In the genomic region with DNA sequence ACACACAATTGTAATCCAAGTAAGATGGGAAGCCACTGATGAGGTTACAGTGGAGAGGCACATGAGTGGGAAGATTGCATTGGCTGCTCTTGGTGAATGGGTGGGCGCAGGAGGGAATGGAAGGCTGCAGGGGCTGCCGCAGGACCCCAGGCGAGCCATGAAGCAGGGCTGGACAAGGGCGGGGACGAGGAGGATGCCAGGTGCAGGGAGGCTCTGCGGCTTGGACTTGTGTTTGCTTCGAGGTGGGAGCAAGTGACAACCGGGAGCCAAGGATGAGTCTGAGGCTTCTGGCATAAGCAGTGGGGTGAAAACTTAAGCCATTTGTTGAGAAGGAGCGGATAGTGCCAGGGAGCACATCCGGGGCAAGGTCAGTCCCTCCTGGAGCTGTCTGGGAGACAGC, we compare ENCODE assay signal across 29 cellular contexts.
"Had no signal": no experiment of that assay in that cellular context is flagged by ENCODE, and none has a peak within 500 bp of the region (broad histone marks: within the 10 kb centered on the region; RNA-seq: fewer than 3 reads in every experiment).

No MANE protein-coding gene starts in this region.

- H3K4me1 ChIP-seq: adrenal gland, colonic mucosa had no signal

- H3K27me3 ChIP-seq: adrenal gland, colonic mucosa had no signal

- H3K4me3 ChIP-seq: adrenal gland, colonic mucosa had no signal

- H3K27me3 Mint-ChIP-seq: brain had no signal

- H3K4me1 Mint-ChIP-seq: activated CD4-positive, alpha-beta T cell treated with anti-CD3 and anti-CD28 coated beads for 36 hours; activated CD4-positive, alpha-beta T cell treated with anti-CD3 and anti-CD28 coated beads, Interleukin-2, amount 10 ng/mL, durations not matched to agents 24 days and 14 days; activated CD8-positive, alpha-beta memory T cell treated with anti-CD3 and anti-CD28 coated beads, Interleukin-2, amount 10 ng/mL, durations not matched to agents 7 days and 5 days; activated naive CD4-positive, alpha-beta T cell treated with anti-CD3 and anti-CD28 coated beads, Interleukin-2, amount 50 U/mL, for 24 hours; activated naive CD8-positive, alpha-beta T cell treated with anti-CD3 and anti-CD28 coated beads for 36 hours; central memory CD8-positive, alpha-beta T cell had no signal

- H3K36me3 Mint-ChIP-seq: activated CD4-positive, alpha-beta memory T cell treated with anti-CD3 and anti-CD28 coated beads for 36 hours; activated CD8-positive, alpha-beta memory T cell treated with anti-CD3 and anti-CD28 coated beads, Interleukin-2, amount 10 ng/mL, durations not matched to agents 7 days and 5 days; activated naive CD4-positive, alpha-beta T cell treated with anti-CD3 and anti-CD28 coated beads, Interleukin-2, amount 50 U/mL, for 24 hours; activated naive CD8-positive, alpha-beta T cell treated with anti-CD3 and anti-CD28 coated beads for 36 hours; brain had no signal

- H3K36me3 ChIP-seq: adrenal gland, colonic mucosa had no signal

- H3K4me3 Mint-ChIP-seq: activated CD4-positive, alpha-beta memory T cell treated with anti-CD3 and anti-CD28 coated beads for 36 hours; activated CD4-positive, alpha-beta T cell treated with anti-CD3 and anti-CD28 coated beads for 36 hours; activated CD4-positive, alpha-beta T cell treated with anti-CD3 and anti-CD28 coated beads, Interleukin-2, amount 10 ng/mL, durations not matched to agents 24 days and 14 days; activated CD8-positive, alpha-beta memory T cell treated with anti-CD3 and anti-CD28 coated beads, Interleukin-2, amount 10 ng/mL, durations not matched to agents 7 days and 5 days; activated CD8-positive, alpha-beta T cell treated with anti-CD3 and anti-CD28 coated beads, Interleukin-2, amount 10 ng/mL, durations not matched to agents 7 days and 5 days; activated naive CD4-positive, alpha-beta T cell treated with anti-CD3 and anti-CD28 coated beads for 36 hours; activated naive CD4-positive, alpha-beta T cell treated with anti-CD3 and anti-CD28 coated beads, Interleukin-2, amount 50 U/mL, for 24 hours; activated naive CD8-positive, alpha-beta T cell treated with anti-CD3 and anti-CD28 coated beads for 36 hours; activated naive CD8-positive, alpha-beta T cell treated with anti-CD3 and anti-CD28 coated beads, Interleukin-2, amount 50 U/mL, for 24 hours; activated T-helper 1 cell treated with anti-CD3 and anti-CD28 coated beads, Interleukin-12 subunit alpha, Interleukin-12 subunit beta, Interleukin-2, Interleukin-4 antibody, amounts not matched to agents 30 ng/mL and 10 ng/mL and 1 ng/mL, durations not matched to agents 14 hours and 24 hours and 36 hours; brain; central memory CD8-positive, alpha-beta T cell had no signal

- FAIRE-seq: bronchial epithelial cell, endometrium, frontal cortex had no signal

- H3K27ac ChIP-seq: adrenal gland, colonic mucosa had no signal

- H3K9me3 Mint-ChIP-seq: activated CD4-positive, alpha-beta memory T cell treated with anti-CD3 and anti-CD28 coated beads for 36 hours; activated CD4-positive, alpha-beta T cell treated with anti-CD3 and anti-CD28 coated beads, Interleukin-2, amount 10 ng/mL, durations not matched to agents 24 days and 14 days; activated naive CD4-positive, alpha-beta T cell treated with anti-CD3 and anti-CD28 coated beads for 36 hours; activated naive CD4-positive, alpha-beta T cell treated with anti-CD3 and anti-CD28 coated beads, Interleukin-2, amount 50 U/mL, for 24 hours; activated naive CD8-positive, alpha-beta T cell treated with anti-CD3 and anti-CD28 coated beads for 36 hours; activated naive CD8-positive, alpha-beta T cell treated with anti-CD3 and anti-CD28 coated beads, Interleukin-2, amount 50 U/mL, for 24 hours; activated T-helper 1 cell treated with anti-CD3 and anti-CD28 coated beads, Interleukin-12 subunit alpha, Interleukin-12 subunit beta, Interleukin-2, Interleukin-4 antibody, amounts not matched to agents 30 ng/mL and 10 ng/mL and 1 ng/mL, durations not matched to agents 14 hours and 24 hours and 36 hours; activated T-helper 2 cell treated with anti-CD3 and anti-CD28 coated beads, Interferon-gamma antibody, Interleukin-2, Interleukin-4, amounts not matched to agents 10 μg/mL and 5 μg/mL and 100 μg/mL, durations not matched to agents 14 hours and 24 hours and 36 hours; brain; central memory CD8-positive, alpha-beta T cell had no signal

- DNase-seq: activated CD4-positive, alpha-beta memory T cell treated with anti-CD3 and anti-CD28 coated beads for 36 hours; activated CD4-positive, alpha-beta T cell treated with anti-CD3 and anti-CD28 coated beads for 36 hours; activated CD4-positive, alpha-beta T cell treated with anti-CD3 and anti-CD28 coated beads, Interleukin-2, amount 10 ng/mL, durations not matched to agents 24 days and 14 days; activated CD4-positive, CD25-positive, alpha-beta regulatory T cell; activated CD4-positive, CD25-positive, alpha-beta regulatory T cell treated with anti-CD3 and anti-CD28 coated beads, Interleukin-2, amount 50 U/mL, for 72 hours; activated CD8-positive, alpha-beta memory T cell treated with anti-CD3 and anti-CD28 coated beads, Interleukin-2, amount 10 ng/mL, durations not matched to agents 7 days and 5 days; activated CD8-positive, alpha-beta memory T cell treated with anti-CD3 and anti-CD28 coated beads, Interleukin-2, amount 50 U/mL, for 4 hours; activated CD8-positive, alpha-beta T cell treated with anti-CD3 and anti-CD28 coated beads, Interleukin-2, amount 10 ng/mL, durations not matched to agents 7 days and 5 days; activated effector memory CD4-positive, alpha-beta T cell treated with anti-CD3 and anti-CD28 coated beads, Interleukin-2, amount 50 U/mL, for 16 hours; activated naive CD4-positive, alpha-beta T cell treated with anti-CD3 and anti-CD28 coated beads for 36 hours; activated naive CD8-positive, alpha-beta T cell treated with anti-CD3 and anti-CD28 coated beads for 36 hours; activated naive CD8-positive, alpha-beta T cell treated with anti-CD3 and anti-CD28 coated beads, Interleukin-2, amount 50 U/mL, for 24 hours; activated T-cell treated with anti-CD3 and anti-CD28 coated beads, Interleukin-2, amount 50 U/mL, for 1 hour; activated T-cell treated with anti-CD3 and anti-CD28 coated beads, Interleukin-2, amount 50 U/mL, for 48 hours; adrenal gland; amygdala; aorta; colonic mucosa; effector CD8-positive, alpha-beta T cell; foreskin fibroblast; T-helper 2 cell had no signal

- H3K27ac Mint-ChIP-seq: activated CD4-positive, alpha-beta memory T cell treated with anti-CD3 and anti-CD28 coated beads for 36 hours; activated CD4-positive, alpha-beta T cell treated with anti-CD3 and anti-CD28 coated beads for 36 hours; activated CD4-positive, alpha-beta T cell treated with anti-CD3 and anti-CD28 coated beads, Interleukin-2, amount 10 ng/mL, durations not matched to agents 24 days and 14 days; activated CD8-positive, alpha-beta memory T cell treated with anti-CD3 and anti-CD28 coated beads, Interleukin-2, amount 10 ng/mL, durations not matched to agents 7 days and 5 days; activated CD8-positive, alpha-beta T cell treated with anti-CD3 and anti-CD28 coated beads, Interleukin-2, amount 10 ng/mL, durations not matched to agents 7 days and 5 days; activated naive CD4-positive, alpha-beta T cell treated with anti-CD3 and anti-CD28 coated beads for 36 hours; activated naive CD8-positive, alpha-beta T cell treated with anti-CD3 and anti-CD28 coated beads for 36 hours; activated naive CD8-positive, alpha-beta T cell treated with anti-CD3 and anti-CD28 coated beads, Interleukin-2, amount 50 U/mL, for 24 hours; activated T-helper 1 cell treated with anti-CD3 and anti-CD28 coated beads, Interleukin-12 subunit alpha, Interleukin-12 subunit beta, Interleukin-2, Interleukin-4 antibody, amounts not matched to agents 30 ng/mL and 10 ng/mL and 1 ng/mL, durations not matched to agents 14 hours and 24 hours and 36 hours; activated T-helper 2 cell treated with anti-CD3 and anti-CD28 coated beads, Interferon-gamma antibody, Interleukin-2, Interleukin-4, amounts not matched to agents 10 μg/mL and 5 μg/mL and 100 μg/mL, durations not matched to agents 14 hours and 24 hours and 36 hours; brain had no signal

- H3K9me3 ChIP-seq: adrenal gland, colonic mucosa had no signal
